Comparison of ENCODE assay signal across 25 cellular contexts in the genomic region with DNA sequence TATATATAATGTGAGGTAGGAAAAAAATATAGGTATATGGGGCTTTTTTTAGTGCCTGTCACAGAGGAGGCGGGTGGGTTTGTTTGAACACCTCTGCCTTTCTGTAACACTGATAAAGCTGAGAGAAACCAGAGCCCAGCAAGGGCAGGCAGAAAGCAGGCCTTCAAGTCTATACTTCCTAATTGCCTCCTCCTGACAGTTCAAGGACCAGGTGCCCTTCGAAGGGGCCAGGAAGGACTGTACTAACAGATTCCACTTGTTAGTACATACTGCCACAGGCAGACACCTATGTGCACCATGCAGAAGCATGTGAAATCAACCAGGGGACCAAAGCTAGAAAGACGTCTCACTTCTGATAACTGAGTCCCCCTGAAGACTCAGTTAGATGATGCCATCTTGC.
"Had no signal": no experiment of that assay in that cellular context is flagged by ENCODE, and none has a peak within 500 bp of the region (broad histone marks: within the 10 kb centered on the region; RNA-seq: fewer than 3 reads in every experiment).

No MANE protein-coding gene starts in this region.

- FAIRE-seq: HepG2, RCC 7860 had no signal

- H3K4me3 ChIP-seq: MG63, SJCRH30, SK-N-MC had no signal

- H3K9me3 ChIP-seq: MG63, SJCRH30 had no signal

- H3K27me3 ChIP-seq: MG63, SJCRH30 had no signal

- DNase-seq: IMR-90, Karpas-422, KG1, MG63, NCI-H1092, NCI-H1105 treated with DMSO at 0.1 percent for 48 hours, NCI-H1417 treated with DMSO at 0.1 percent for 48 hours, NCI-H146, NCI-H1694 treated with DMSO at 0.1 percent for 48 hours, NCI-H1930, NCI-H2081, NCI-H2107, NCI-H2171, NCI-H226, NCI-H446, NCI-H510A, NCI-H524 treated with DMSO at 0.1 percent for 48 hours, NCI-H69, NCI-H774, RPMI8226, SHP77 treated with DMSO at 0.1 percent for 48 hours, SJCRH30 had no signal

- ATAC-seq: HepG2 had no signal

- H3K27ac ChIP-seq: SJCRH30, SK-N-MC had no signal

- H3K36me3 ChIP-seq: SJCRH30 had no signal

- H3K4me1 ChIP-seq: SJCRH30 had no signal
